16 cellular contexts compared by ENCODE assay signal in the genomic region with DNA sequence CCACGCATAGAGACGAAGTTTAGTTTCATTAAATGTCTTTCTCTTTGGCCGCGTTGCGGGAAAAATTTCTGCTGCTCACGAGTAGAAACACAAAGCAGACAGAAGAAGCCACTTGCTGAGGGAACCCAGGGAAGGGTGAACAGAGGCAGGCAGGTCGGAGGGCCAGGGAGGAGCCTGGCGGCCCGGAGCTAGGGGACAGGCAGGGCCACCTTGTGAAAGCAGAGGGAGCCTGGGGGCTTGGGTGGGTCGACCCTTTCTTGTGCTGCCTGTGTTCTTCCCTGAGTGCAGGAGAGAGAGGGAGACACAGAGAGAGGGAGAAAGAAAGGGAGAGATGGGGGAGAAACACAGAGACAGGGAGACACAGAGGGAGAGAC.
"Had no signal": no experiment of that assay in that cellular context is flagged by ENCODE, and none has a peak within 500 bp of the region (broad histone marks: within the 10 kb centered on the region; RNA-seq: fewer than 3 reads in every experiment).

No MANE protein-coding gene starts in this region.

- H3K36me3 Mint-ChIP-seq: activated naive CD8-positive, alpha-beta T cell; T-cell had no signal

- H3K27ac Mint-ChIP-seq: activated B cell treated with CpG ODN at 0.5 μM for 24 hours; activated naive CD8-positive, alpha-beta T cell had no signal

- H3K9me3 Mint-ChIP-seq: activated B cell treated with CpG ODN at 0.5 μM for 24 hours, neural crest cell, T-cell had no signal

- H3K4me1 ChIP-seq: breast epithelium, transverse colon had no signal

- H3K27ac ChIP-seq: breast epithelium, dorsolateral prefrontal cortex, spleen, transverse colon had no signal

- H3K4me3 Mint-ChIP-seq: activated B cell treated with CpG ODN at 0.5 μM for 24 hours; activated naive CD8-positive, alpha-beta T cell; neural crest cell had no signal

- H3K4me3 ChIP-seq: dorsolateral prefrontal cortex, spleen, transverse colon had no signal

- ATAC-seq: left ventricle myocardium superior, right cardiac atrium had no signal

- H3K9me3 ChIP-seq: spleen, transverse colon had no signal

- H3K36me3 ChIP-seq: breast epithelium, spleen, transverse colon had no signal

- DNase-seq: activated B cell treated with CpG ODN at 0.5 μM for 24 hours; activated CD4-positive, alpha-beta T cell treated with anti-CD3 and anti-CD28 coated beads, Interleukin-2, amount 50 U/mL, for 1 hour; activated effector memory CD4-positive, alpha-beta T cell treated with Interleukin-2 at 50 U/mL for 16 hours; activated T-cell treated with anti-CD3 and anti-CD28 coated beads, Interleukin-2, amount 50 U/mL, for 1 hour; anterior cingulate cortex; dorsolateral prefrontal cortex; left ventricle myocardium superior; stimulated activated CD4-positive, alpha-beta T cell treated with anti-CD3 and anti-CD28 coated beads, Interleukin-1b, Interleukin-23, amount 100 ng/mL, for 48 hours; substantia nigra had no signal
